ENCODE assay signal across 6 cellular contexts in the genomic region with DNA sequence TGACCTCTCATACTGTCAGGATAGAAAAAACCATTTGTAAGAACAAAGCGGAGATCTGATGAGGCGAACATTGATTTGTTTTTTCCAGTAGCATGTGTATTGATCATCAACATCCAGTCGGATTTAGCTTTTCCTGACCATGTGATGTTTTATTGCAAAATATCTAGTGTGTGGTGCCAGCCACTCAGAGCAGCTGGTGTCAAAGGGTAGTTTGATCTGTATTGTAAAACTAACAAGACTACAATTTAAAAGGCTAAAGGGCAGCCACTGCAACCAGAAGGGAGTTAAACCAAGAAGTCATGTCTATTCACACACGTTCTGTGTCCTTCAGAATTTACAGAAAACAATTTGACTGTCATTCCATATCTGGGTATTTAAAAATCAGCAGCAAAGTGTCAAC.
"Had no signal": no experiment of that assay in that cellular context is flagged by ENCODE, and none has a peak within 500 bp of the region (broad histone marks: within the 10 kb centered on the region; RNA-seq: fewer than 3 reads in every experiment).

No MANE protein-coding gene starts in this region.

- H3K9ac ChIP-seq: GM23248 had no signal

- DNase-seq: GM23248, GOT3, H9, HCEC 1CT, KBM-7 had no signal

- FAIRE-seq: H54 had no signal

- H2AFZ ChIP-seq: GM23248 had no signal

- H3K27ac ChIP-seq: GM23248 had no signal

- H3K4me3 ChIP-seq: GM23248 had no signal
